ENCODE assay signal across 1 cellular context in the genomic region with DNA sequence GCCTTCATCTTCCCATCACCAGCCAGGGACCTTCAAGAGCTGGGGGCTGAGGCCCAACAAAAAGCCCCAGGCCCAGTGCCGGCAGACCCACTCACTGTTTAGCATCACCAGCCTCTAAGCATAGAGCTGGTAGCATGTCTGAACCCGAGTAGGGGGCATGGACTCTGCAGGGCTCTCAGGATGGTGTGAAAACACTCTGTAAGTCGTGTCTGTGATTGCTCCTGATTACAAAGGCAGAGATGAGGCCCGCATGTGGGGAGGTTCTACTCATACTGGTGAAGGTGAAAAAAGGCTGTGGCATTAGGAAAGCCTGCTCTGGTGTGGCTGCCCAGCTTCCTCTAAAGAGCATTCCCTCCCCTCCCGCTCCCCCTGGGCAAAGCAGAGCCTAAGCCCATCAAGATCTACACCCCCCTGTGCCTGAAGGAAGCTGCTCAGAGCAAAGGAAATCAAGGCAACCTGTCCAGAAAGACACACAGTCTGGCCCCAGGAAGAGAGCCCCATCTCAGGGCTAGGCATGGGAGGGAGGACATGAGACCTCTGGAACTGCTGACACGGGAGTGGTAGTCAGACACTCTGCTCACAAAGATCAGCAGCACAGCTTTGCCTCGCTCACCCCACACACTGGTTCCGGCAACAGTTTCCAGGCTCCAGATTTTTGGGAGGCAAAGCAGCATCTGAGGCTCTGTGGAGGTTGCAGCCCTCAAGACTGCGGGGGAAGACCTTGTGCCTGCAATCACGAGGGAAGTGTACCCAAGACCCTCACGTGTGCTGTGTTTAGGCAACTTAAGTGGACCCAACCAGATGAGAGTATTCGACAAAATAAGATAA.
TF ChIP-seq lines count a peak whose summit lies in the region.

No MANE protein-coding gene starts in this region.

TF ChIP-seq in K562, 482 proteins besides CTCF, POLR2A, EP300 and RAD21:
- TF ChIP-seq, protein P1, sequence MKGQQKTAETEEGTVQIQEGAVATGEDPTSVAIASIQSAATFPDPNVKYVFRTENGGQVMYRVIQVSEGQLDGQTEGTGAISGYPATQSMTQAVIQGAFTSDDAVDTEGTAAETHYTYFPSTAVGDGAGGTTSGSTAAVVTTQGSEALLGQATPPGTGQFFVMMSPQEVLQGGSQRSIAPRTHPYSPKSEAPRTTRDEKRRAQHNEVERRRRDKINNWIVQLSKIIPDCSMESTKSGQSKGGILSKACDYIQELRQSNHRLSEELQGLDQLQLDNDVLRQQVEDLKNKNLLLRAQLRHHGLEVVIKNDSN (CRISPR knock-in tag; IDR thresholded peaks at IDR 0.05) = 0 out of 2 replicates have a peak, but pooled peaks have one; percentile 8
- TF ChIP-seq ZNF282 (CRISPR knock-in tag; IDR thresholded peaks at IDR 0.05) = no peak
